Comparison of ENCODE assay signal across 28 cellular contexts in the genomic region with DNA sequence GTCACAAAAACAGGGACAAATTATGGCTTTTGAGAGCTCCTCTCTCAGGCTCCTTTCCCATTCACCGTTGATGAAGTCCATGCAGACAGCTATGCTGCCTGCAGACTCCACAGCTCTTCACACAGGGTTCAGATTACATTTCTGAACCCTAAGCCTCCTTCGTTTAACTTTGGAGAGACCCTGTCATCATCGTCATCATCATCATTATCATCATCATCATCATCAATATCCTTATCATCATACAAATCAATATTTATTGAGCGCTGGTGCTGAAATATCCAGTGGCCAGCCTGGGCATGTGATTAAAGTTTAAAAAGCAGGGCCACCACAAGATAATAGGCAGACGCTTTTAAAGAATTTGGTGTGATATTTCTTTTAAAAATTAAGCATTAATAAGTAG.
"Had no signal": no experiment of that assay in that cellular context is flagged by ENCODE, and none has a peak within 500 bp of the region (broad histone marks: within the 10 kb centered on the region; RNA-seq: fewer than 3 reads in every experiment).

No MANE protein-coding gene starts in this region.

- H3K27me3 Mint-ChIP-seq: stimulated activated naive CD8-positive, alpha-beta T cell treated with anti-CD3 and anti-CD28 coated beads, Interleukin-15, amount 100 ng/mL, for 72 hours; type B pancreatic cell had no signal

- H3K27ac ChIP-seq: stomach, suprapubic skin, testis, thoracic aorta, tibial artery, tibial nerve, transverse colon, upper lobe of left lung, upper lobe of right lung, uterus, vagina had no signal

- H3K27me3 ChIP-seq: stomach, testis, tibial artery, tibial nerve, transverse colon, upper lobe of left lung, upper lobe of right lung, vagina had no signal

- H3K4me3 ChIP-seq: stomach, suprapubic skin, testis, thoracic aorta, tibial artery, tibial nerve, transverse colon, upper lobe of left lung, upper lobe of right lung, uterus, vagina had no signal

- H3K4me1 Mint-ChIP-seq: stimulated activated effector memory CD8-positive, alpha-beta T cell treated with anti-CD3 and anti-CD28 coated beads, Interleukin-12 subunit alpha, Interleukin-12 subunit beta, amount 100 ng/mL, for 72 hours; stimulated activated naive B cell treated with anti-CD40 and anti-IgM and Interleukin-4, amounts not matched to agents 10 μg/mL and 1 μg/mL and 100 μg/mL, for 72 hours; stimulated activated naive CD8-positive, alpha-beta T cell treated with anti-CD3 and anti-CD28 coated beads, Interleukin-15, amount 100 ng/mL, for 72 hours had no signal

- H3K36me3 ChIP-seq: stomach, suprapubic skin, thoracic aorta, tibial artery, tibial nerve, transverse colon, upper lobe of left lung, upper lobe of right lung, uterus, vagina had no signal

- ATAC-seq: stimulated activated effector memory CD8-positive, alpha-beta T cell treated with anti-CD3 and anti-CD28 coated beads, Interleukin-12 subunit alpha, Interleukin-12 subunit beta, amount 100 ng/mL, for 72 hours; stimulated activated naive B cell treated with anti-CD40 and anti-IgM and Interleukin-4, amounts not matched to agents 10 μg/mL and 1 μg/mL and 100 μg/mL, for 72 hours; stimulated activated naive CD8-positive, alpha-beta T cell treated with anti-CD3 and anti-CD28 coated beads, Interleukin-15, amount 100 ng/mL, for 72 hours; stimulated activated naive CD8-positive, alpha-beta T cell treated with anti-CD3 and anti-CD28 coated beads, Interleukin-15, Interleukin-2, amounts not matched to agents 100 U/mL and 50 U/mL, for 24 hours; upper lobe of right lung had no signal

- H3K9me3 Mint-ChIP-seq: stimulated activated effector memory CD8-positive, alpha-beta T cell treated with anti-CD3 and anti-CD28 coated beads, Interleukin-12 subunit alpha, Interleukin-12 subunit beta, amount 100 ng/mL, for 72 hours; stimulated activated naive B cell treated with anti-CD40 and anti-IgM and Interleukin-4, amounts not matched to agents 10 μg/mL and 1 μg/mL and 100 μg/mL, for 72 hours; stimulated activated naive CD8-positive, alpha-beta T cell treated with anti-CD3 and anti-CD28 coated beads, Interleukin-15, amount 100 ng/mL, for 72 hours; stimulated activated naive CD8-positive, alpha-beta T cell treated with anti-CD3 and anti-CD28 coated beads, Interleukin-15, Interleukin-2, amounts not matched to agents 100 ng/mL and 50 ng/mL, for 24 hours; type B pancreatic cell had no signal

- H3K36me3 Mint-ChIP-seq: stimulated activated effector memory CD8-positive, alpha-beta T cell treated with anti-CD3 and anti-CD28 coated beads, Interleukin-12 subunit alpha, Interleukin-12 subunit beta, amount 100 ng/mL, for 72 hours; stimulated activated naive B cell treated with anti-CD40 and anti-IgM and Interleukin-4, amounts not matched to agents 10 μg/mL and 1 μg/mL and 100 μg/mL, for 72 hours; type B pancreatic cell had no signal

- H3K4me3 Mint-ChIP-seq: stimulated activated effector memory CD8-positive, alpha-beta T cell treated with anti-CD3 and anti-CD28 coated beads, Interleukin-12 subunit alpha, Interleukin-12 subunit beta, amount 100 ng/mL, for 72 hours; stimulated activated naive B cell treated with anti-CD40 and anti-IgM and Interleukin-4, amounts not matched to agents 10 μg/mL and 1 μg/mL and 100 μg/mL, for 72 hours; stimulated activated naive CD8-positive, alpha-beta T cell treated with anti-CD3 and anti-CD28 coated beads, Interleukin-15, amount 100 ng/mL, for 72 hours; stimulated activated naive CD8-positive, alpha-beta T cell treated with anti-CD3 and anti-CD28 coated beads, Interleukin-15, Interleukin-2, amounts not matched to agents 100 ng/mL and 50 ng/mL, for 24 hours; type B pancreatic cell had no signal

- H3K27ac Mint-ChIP-seq: stimulated activated effector memory CD8-positive, alpha-beta T cell treated with anti-CD3 and anti-CD28 coated beads, Interleukin-12 subunit alpha, Interleukin-12 subunit beta, amount 100 ng/mL, for 72 hours; stimulated activated naive B cell treated with anti-CD40 and anti-IgM and Interleukin-4, amounts not matched to agents 10 μg/mL and 1 μg/mL and 100 μg/mL, for 72 hours; stimulated activated naive CD8-positive, alpha-beta T cell treated with anti-CD3 and anti-CD28 coated beads, Interleukin-15, amount 100 ng/mL, for 72 hours; stimulated activated naive CD8-positive, alpha-beta T cell treated with anti-CD3 and anti-CD28 coated beads, Interleukin-15, Interleukin-2, amounts not matched to agents 100 ng/mL and 50 ng/mL, for 24 hours; type B pancreatic cell had no signal

- FAIRE-seq: urothelium cell line had no signal

- H3K9me3 ChIP-seq: stomach, suprapubic skin, testis, thoracic aorta, tibial artery, tibial nerve, transverse colon, upper lobe of left lung, upper lobe of right lung, uterus, vagina had no signal

- H3K4me1 ChIP-seq: stomach, suprapubic skin, testis, tibial artery, tibial nerve, transverse colon, upper lobe of left lung, upper lobe of right lung, uterus, vagina had no signal

- DNase-seq: stimulated activated CD4-positive, alpha-beta T cell treated with anti-CD3 and anti-CD28 coated beads, Interleukin-2, amount 100 ng/mL, for 24 hours; stimulated activated CD4-positive, alpha-beta T cell treated with anti-CD3 and anti-CD28 coated beads, Interleukin-2, amount 100 ng/mL, for 48 hours; stimulated activated CD4-positive, alpha-beta T cell treated with anti-CD3 and anti-CD28 coated beads, Interleukin-4, amount 100 ng/mL, for 1 hour; stimulated activated CD4-positive, alpha-beta T cell treated with anti-CD3 and anti-CD28 coated beads, Interleukin-4, amount 100 ng/mL, for 24 hours; stimulated activated CD4-positive, alpha-beta T cell treated with anti-CD3 and anti-CD28 coated beads, Interleukin-4, amount 100 ng/mL, for 4 hours; stimulated activated CD8-positive, alpha-beta memory T cell treated with anti-CD3 and anti-CD28 coated beads, Interleukin-4, amount 100 ng/mL, for 48 hours; stimulated activated naive B cell treated with anti-CD40 and anti-IgM and Interleukin-4, amounts not matched to agents 10 μg/mL and 1 μg/mL and 100 μg/mL, for 72 hours; stimulated activated naive CD4-positive, alpha-beta T cell; stimulated activated naive CD4-positive, alpha-beta T cell treated with Interleukin-2 at 50 U/mL for 16 hours; stimulated activated naive CD8-positive, alpha-beta T cell treated with anti-CD3 and anti-CD28 coated beads, Interleukin-15, amount 100 ng/mL, for 72 hours; stimulated activated naive CD8-positive, alpha-beta T cell treated with anti-CD3 and anti-CD28 coated beads, Interleukin-15, Interleukin-2, amounts not matched to agents 100 U/mL and 50 U/mL, for 24 hours; stomach; substantia nigra; testis; tibial artery; transverse colon; trophoblast cell; upper lobe of left lung; upper lobe of right lung; uterus had no signal
